Comparison of ENCODE assay signal across 8 cellular contexts in the genomic region with DNA sequence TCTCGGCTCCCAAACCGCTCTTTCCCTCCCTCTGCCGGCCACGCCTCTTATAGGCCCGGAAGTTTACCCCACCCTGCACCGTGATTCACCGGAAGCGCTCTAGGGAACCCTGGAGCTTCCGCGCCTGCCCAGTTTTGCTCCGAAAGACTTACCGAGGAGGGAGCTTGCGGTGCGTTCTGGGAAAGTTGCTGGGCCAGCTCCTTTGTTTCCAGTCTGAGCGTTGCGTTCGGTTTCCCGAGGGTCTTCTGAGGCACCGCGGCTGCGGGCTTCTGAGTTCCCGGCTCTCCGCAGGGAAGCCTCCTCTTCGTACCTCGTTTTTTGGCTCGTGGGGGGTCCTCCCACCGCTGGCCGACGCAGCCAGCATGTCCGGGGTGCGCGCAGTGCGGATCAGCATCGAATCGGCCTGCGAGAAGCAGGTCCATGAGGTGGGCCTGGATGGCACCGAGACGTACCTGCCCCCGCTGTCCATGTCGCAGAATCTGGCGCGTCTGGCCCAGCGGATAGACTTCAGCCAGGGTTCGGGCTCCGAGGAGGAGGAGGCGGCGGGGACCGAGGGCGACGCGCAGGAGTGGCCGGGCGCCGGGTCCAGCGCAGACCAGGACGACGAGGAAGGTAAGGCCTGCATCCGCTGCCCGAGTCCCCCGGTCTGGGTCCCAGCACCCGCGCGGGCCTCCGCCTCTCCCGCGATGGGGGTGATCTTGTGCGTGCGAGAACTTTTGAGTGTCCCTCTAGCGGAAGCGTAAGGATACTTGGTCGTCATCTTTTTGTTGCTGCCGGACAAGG. TPM values are rescaled to one million over a fixed set of nuclear protein-coding genes. Genes with fewer than 3 reads are reported as not detected.
DNase-seq lines count a peak whose midpoint lies in the region; ATAC-seq, FAIRE-seq and TF ChIP-seq lines count a peak whose summit lies in the region.

A gene with protein sequence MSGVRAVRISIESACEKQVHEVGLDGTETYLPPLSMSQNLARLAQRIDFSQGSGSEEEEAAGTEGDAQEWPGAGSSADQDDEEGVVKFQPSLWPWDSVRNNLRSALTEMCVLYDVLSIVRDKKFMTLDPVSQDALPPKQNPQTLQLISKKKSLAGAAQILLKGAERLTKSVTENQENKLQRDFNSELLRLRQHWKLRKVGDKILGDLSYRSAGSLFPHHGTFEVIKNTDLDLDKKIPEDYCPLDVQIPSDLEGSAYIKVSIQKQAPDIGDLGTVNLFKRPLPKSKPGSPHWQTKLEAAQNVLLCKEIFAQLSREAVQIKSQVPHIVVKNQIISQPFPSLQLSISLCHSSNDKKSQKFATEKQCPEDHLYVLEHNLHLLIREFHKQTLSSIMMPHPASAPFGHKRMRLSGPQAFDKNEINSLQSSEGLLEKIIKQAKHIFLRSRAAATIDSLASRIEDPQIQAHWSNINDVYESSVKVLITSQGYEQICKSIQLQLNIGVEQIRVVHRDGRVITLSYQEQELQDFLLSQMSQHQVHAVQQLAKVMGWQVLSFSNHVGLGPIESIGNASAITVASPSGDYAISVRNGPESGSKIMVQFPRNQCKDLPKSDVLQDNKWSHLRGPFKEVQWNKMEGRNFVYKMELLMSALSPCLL (plus strand): TSS at position 131 of the 783 bp plus-strand sequence. CDS start 232 bp downstream, at position 363.

- FAIRE-seq in A204.1 (lab: Jason Lieb, UNC), result peak; percentile 94
- FAIRE-seq in TTC549 (lab: Jason Lieb, UNC), result peak; percentile 54

- peak; percentile 90 for ATAC-seq in GM18520 (IDR thresholded peaks at IDR 0.05; ENCODE audit: unreplicated experiment)
- peak; percentile 98 for ATAC-seq in HG03064 (IDR thresholded peaks at IDR 0.05; ENCODE audit: low read depth, unreplicated experiment)
- peak; percentile 99 for ATAC-seq in body of pancreas

- TF ChIP-seq EP300 in sigmoid colon (IDR thresholded peaks at IDR 0.05), result no peak

- H3K4me3 ChIP-seq in body of pancreas, result peak within 1 kb of the TSS; percentile 71 to 79
- H3K4me3 ChIP-seq in sigmoid colon, result peak within 1 kb of the TSS; percentile 72 to 97 (median 88)

- peak; percentile 64 to 90 (median 86) for TF ChIP-seq POLR2A in body of pancreas (IDR thresholded peaks at IDR 0.05)
- peak; percentile 72 to 79 for TF ChIP-seq POLR2A in sigmoid colon (IDR thresholded peaks at IDR 0.05)

- peak in 6 of 7 experiments; percentile 23 to 65 (median 60) for TF ChIP-seq CTCF in body of pancreas (IDR thresholded peaks at IDR 0.05)
- TF ChIP-seq CTCF in sigmoid colon (IDR thresholded peaks at IDR 0.05), result peak; percentile 30 to 48 (median 39)

- intact Hi-C loops in body of pancreas (cut with DNase I), result no loop called here
- intact Hi-C loops in sigmoid colon (cut with DNase I), result loop anchor here (2.0 to 10.0 kb wide), 3 partner anchors 44 to 344 kb away; a partner anchor contains a TSS

- WGBS in body of pancreas, 2 donors, result 0% methylated on average over 22 to 70 of the region's 72 CpGs
- WGBS in sigmoid colon, 2 donors, result 0% methylated on average over 72 of the region's 72 CpGs

- H3K9me3 ChIP-seq in body of pancreas (no peaks in the 10 kb centered on the region), sigmoid colon (no peaks in the 10 kb centered on the region)

- H3K27ac ChIP-seq in body of pancreas (peak within 1 kb of the TSS; percentile 82 to 94 (median 90)), sigmoid colon (peak within 1 kb of the TSS; percentile 93 to 98 (median 96))

- DNase-seq in NCI-H2107 (lab: John Stamatoyannopoulos, UW), result peak; percentile 86
- peak; percentile 91 to 94 (median 93) for DNase-seq in body of pancreas
- DNase-seq in iPS DF 4.7 (ENCODE audit: extremely low read depth, low spot score), result peak; percentile 78
- DNase-seq in sigmoid colon, result peak; percentile 96

- H3K4me1 ChIP-seq in body of pancreas (peaks cover 26% of the 10 kb centered on the region), sigmoid colon (peaks cover 0 to 39% (median 37%) of the 10 kb centered on the region in 4 donors)

- H3K27me3 ChIP-seq in body of pancreas (no peaks in the 10 kb centered on the region), sigmoid colon (no peaks in the 10 kb centered on the region)

- H3K36me3 ChIP-seq in body of pancreas (replicated peaks in 1 of 2; ENCODE audit: insufficient read depth in 1 of 2, low read depth in 2 of 2) (peaks cover 0 to 1% of the 10 kb centered on the region in 2 donors), sigmoid colon (peaks cover 0 to 17% (median 0%) of the 10 kb centered on the region in 4 donors)

RNA-seq across cellular contexts. Expression of the gene that starts here (rescaled TPM):
- total RNA-seq in body of pancreas (10 to 100 TPM; 18.9 to 22.4 TPM), sigmoid colon (10 to 100 TPM; 19.9 to 28.9 (median 23.9) TPM)
- polyA plus RNA-seq in sigmoid colon, result 10 to 100 TPM in 1 of 3 donors, 1 to 10 TPM in 2; 7.2 to 12.8 (median 9.7) TPM

Comparison
In these comparisons a context has a peak if more than half of its experiments do, and no peak if none do; other contexts are left out.
1. Peak in every context shown above with its lines: DNase-seq, ATAC-seq, H3K4me3 ChIP-seq and H3K27ac ChIP-seq.